Comparison of ENCODE assay signal across 9 cellular contexts in genomic region chr1:9302745-9303524, GRCh38. TPM values are rescaled to one million over a fixed set of nuclear protein-coding genes. Genes with fewer than 3 reads are reported as not detected.
DNase-seq lines count a peak whose midpoint lies in the region; ATAC-seq, FAIRE-seq and TF ChIP-seq lines count a peak whose summit lies in the region.
"Had no signal": no experiment of that assay in that cellular context is flagged by ENCODE, and none has a peak within 500 bp of the region (broad histone marks: within the 10 kb centered on the region; RNA-seq: fewer than 3 reads in every experiment).

No MANE protein-coding gene starts in this region.

- DNase-seq in DMS 273 (lab: John Stamatoyannopoulos, UW; ENCODE audit: unreplicated experiment) (peak; percentile 19), DMS 273 treated with DMSO at 0.1 percent for 48 hours (lab: John Stamatoyannopoulos, UW) (no peak), astrocyte of the spinal cord (ENCODE audit: low read depth, low spot score) (peak; percentile 94), kidney (no peak), upper lobe of right lung (no peak), NCI-H1930 (lab: John Stamatoyannopoulos, UW) (no peak), GM12892 (ENCODE audit: insufficient read length) (no peak)
- DNase-seq in activated CD4-positive, alpha-beta T cell treated with anti-CD3 and anti-CD28 coated beads, Interleukin-2, amount 50 U/mL, for 48 hours: no peak

- in situ Hi-C loops in astrocyte of the spinal cord (cut with HindIII; ENCODE audit: low sequenced_read_pairs): no loop called here

- ATAC-seq in upper lobe of right lung: peak; percentile 87

- H3K27ac ChIP-seq in kidney (ENCODE audit: low read depth in 2 of 2, low read length in 2 of 2) (peak overlapping the region; percentile 78 to 83), upper lobe of right lung (peak overlapping the region; percentile 79)
- H3K27ac ChIP-seq: 22Rv1 had no signal

- no peak for TF ChIP-seq POLR2A in GM12892 (IDR thresholded peaks at IDR 0.05; ENCODE audit: low read depth, low read length)

- intact Hi-C loops in kidney (cut with DNase I) (no loop called here), upper lobe of right lung (cut with DNase I) (no loop called here)

- TF ChIP-seq CTCF in astrocyte of the spinal cord (IDR thresholded peaks at IDR 0.05; ENCODE audit: low read depth, low read length): no peak
- no peak for TF ChIP-seq CTCF in kidney (IDR thresholded peaks at IDR 0.05; ENCODE audit: borderline replicate concordance, extremely low read depth, insufficient read depth)
- no peak for TF ChIP-seq CTCF in upper lobe of right lung (IDR thresholded peaks at IDR 0.05)

- H3K4me1 ChIP-seq in kidney (ENCODE audit: control insufficient read depth in 1 of 2, insufficient read depth in 1 of 2, low read depth in 1 of 2, low read length in 2 of 2) (peaks cover 16 to 18% of the 10 kb centered on the region in 2 donors), upper lobe of right lung (peaks cover 52% of the 10 kb centered on the region)

- FAIRE-seq in kidney (lab: Jason Lieb, UNC): no peak
- no peak for FAIRE-seq in GM12892 (lab: Jason Lieb, UNC)

- H3K36me3 ChIP-seq in kidney (ENCODE audit: control insufficient read depth in 1 of 2, insufficient read depth in 2 of 2, low read length in 2 of 2) (peaks cover 0 to 2% of the 10 kb centered on the region in 2 donors), upper lobe of right lung (no peaks in the 10 kb centered on the region)

- H3K9ac ChIP-seq in kidney (ENCODE audit: low read length in 2 of 2): peak overlapping the region in 1 of 2 donors; percentile 59

- no peak overlapping the region for H3K4me3 ChIP-seq in astrocyte of the spinal cord (ENCODE audit: low read depth, low read length)
- H3K4me3 ChIP-seq in kidney (ENCODE audit: low read length in 2 of 2): no peak overlapping the region
- no peak overlapping the region for H3K4me3 ChIP-seq in upper lobe of right lung

- no peaks in the 10 kb centered on the region for H3K27me3 ChIP-seq in upper lobe of right lung

- H3K9me3 ChIP-seq in kidney (ENCODE audit: control insufficient read depth in 1 of 2, low read length in 2 of 2) (no peaks in the 10 kb centered on the region), upper lobe of right lung (no peaks in the 10 kb centered on the region)

RNA-seq across cellular contexts. Expression of gene SPSB1, which starts 10.2 kb away (rescaled TPM):
- 25.9 TPM for total RNA-seq in kidney
- polyA plus RNA-seq in kidney (ENCODE audit: insufficient read depth, low read depth, low replicate concordance): 12.7 TPM
- 29.0 TPM for total RNA-seq in upper lobe of right lung
- 3.8 TPM for polyA plus RNA-seq in GM12892 (2012; ENCODE audit: missing spikeins)

Comparison
In these comparisons a context has a peak if more than half of its experiments do, and no peak if none do; other contexts are left out.
1. DNase-seq: peak in DMS 273 (single experiment) and astrocyte of the spinal cord (single experiment); none in DMS 273 treated with DMSO at 0.1 percent for 48 hours (single experiment), kidney (single experiment), upper lobe of right lung (single experiment), NCI-H1930 (0 of 2), activated CD4-positive, alpha-beta T cell treated with anti-CD3 and anti-CD28 coated beads, Interleukin-2, amount 50 U/mL, for 48 hours (0 of 2) and GM12892 (single experiment).